ENCODE assay signal across 22 cellular contexts in genomic region chr10:7186387-7187032, GRCh38.
DNase-seq lines count a peak whose midpoint lies in the region; ATAC-seq lines count a peak whose summit lies in the region.
"Had no signal": no experiment of that assay in that cellular context is flagged by ENCODE, and none has a peak within 500 bp of the region (broad histone marks: within the 10 kb centered on the region; RNA-seq: fewer than 3 reads in every experiment).

No MANE protein-coding gene starts in this region.

- no peaks in the 10 kb centered on the region for H3K27me3 ChIP-seq in muscle layer of duodenum (ENCODE audit: low read depth, low read length)
- H3K27me3 ChIP-seq: BE2C, ovary, transverse colon had no signal

- no peak for ATAC-seq in HG03280 (IDR thresholded peaks at IDR 0.05; ENCODE audit: unreplicated experiment)

- H3K36me3 ChIP-seq in muscle layer of duodenum (ENCODE audit: control insufficient read depth in 1 of 2, insufficient read depth in 2 of 2, low read length in 2 of 2): no peaks in the 10 kb centered on the region
- H3K36me3 ChIP-seq: ovary, transverse colon had no signal

- no peaks in the 10 kb centered on the region for H3K9me3 ChIP-seq in muscle layer of duodenum (ENCODE audit: control insufficient read depth in 1 of 2, low read length in 2 of 2)
- H3K9me3 ChIP-seq: BE2C, left ventricle myocardium inferior, ovary, transverse colon had no signal

- DNase-seq in NOMO-1 treated with DMSO at 0.1 percent for 48 hours (lab: John Stamatoyannopoulos, UW; ENCODE audit: unreplicated experiment) (peak; percentile 48), NOMO-1 treated with dmso at 0.1 percent for 144 hours (lab: John Stamatoyannopoulos, UW; ENCODE audit: unreplicated experiment) (no peak), DMS53 (lab: John Stamatoyannopoulos, UW) (no peak), NCI-H2081 treated with DMSO at 0.1 percent for 48 hours (lab: John Stamatoyannopoulos, UW) (no peak)
- DNase-seq in stimulated activated CD4-positive, alpha-beta T cell treated with anti-CD3 and anti-CD28 coated beads, Interleukin-1b, Interleukin-23, amount 100 ng/mL, for 48 hours: peak; percentile 54
- DNase-seq in stimulated activated CD4-positive, alpha-beta T cell treated with anti-CD3 and anti-CD28 coated beads, Interleukin-2, amount 100 ng/mL, for 48 hours: no peak
- DNase-seq: activated CD4-positive, alpha-beta T cell treated with anti-CD3 and anti-CD28 coated beads, Interleukin-2, amount 50 U/mL, for 4 hours; activated gamma-delta T cell; BE2C; DMS 273 treated with DMSO at 0.1 percent for 48 hours; GF-D8; left ventricle myocardium inferior; MM.1S; NCI-H2107; NCI-H524; ovary; T1000; transverse colon had no signal

- no peaks in the 10 kb centered on the region for H3K4me1 ChIP-seq in muscle layer of duodenum (ENCODE audit: control insufficient read depth in 1 of 2, insufficient read depth in 2 of 2, low read length in 2 of 2)
- H3K4me1 ChIP-seq: BE2C, left ventricle myocardium inferior had no signal

- peak overlapping the region; percentile 41 for H3K27ac ChIP-seq in muscle layer of duodenum (ENCODE audit: low read length)
- H3K27ac ChIP-seq: 22Rv1, coronary artery, left ventricle myocardium inferior, ovary, transverse colon had no signal

- no peak overlapping the region for H3K4me3 ChIP-seq in muscle layer of duodenum (ENCODE audit: low read depth in 1 of 2, low read length in 2 of 2)
- H3K4me3 ChIP-seq: coronary artery, left ventricle myocardium inferior, ovary, transverse colon had no signal

Comparison
In these comparisons a context has a peak if more than half of its experiments do, and no peak if none do; other contexts are left out.
1. DNase-seq: peak in NOMO-1 treated with DMSO at 0.1 percent for 48 hours (single experiment) and stimulated activated CD4-positive, alpha-beta T cell treated with anti-CD3 and anti-CD28 coated beads, Interleukin-1b, Interleukin-23, amount 100 ng/mL, for 48 hours (single experiment); none in NOMO-1 treated with dmso at 0.1 percent for 144 hours (single experiment), stimulated activated CD4-positive, alpha-beta T cell treated with anti-CD3 and anti-CD28 coated beads, Interleukin-2, amount 100 ng/mL, for 48 hours (0 of 2), DMS53 (single experiment) and NCI-H2081 treated with DMSO at 0.1 percent for 48 hours (single experiment).